18 cellular contexts compared by ENCODE assay signal in the genomic region with DNA sequence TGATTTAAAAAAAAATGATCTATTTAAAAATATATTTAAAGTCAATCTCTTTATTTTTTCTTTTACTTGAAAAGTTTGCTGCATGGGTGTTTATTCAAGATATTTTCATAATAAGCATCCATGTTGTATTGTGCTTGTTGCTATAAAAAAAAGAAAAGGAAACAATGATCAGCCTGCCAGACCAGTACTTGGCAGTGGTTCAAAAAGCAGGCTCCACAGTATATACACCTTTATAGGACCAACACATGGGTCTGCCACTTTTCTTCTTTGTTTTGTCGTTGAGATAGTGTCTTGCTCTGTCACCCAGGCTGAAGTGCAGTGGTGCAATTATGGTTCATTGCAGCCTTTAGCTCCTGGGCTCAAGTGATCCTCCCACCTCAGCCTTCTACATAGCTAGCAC.
"Had no signal": no experiment of that assay in that cellular context is flagged by ENCODE, and none has a peak within 500 bp of the region (broad histone marks: within the 10 kb centered on the region; RNA-seq: fewer than 3 reads in every experiment).

No MANE protein-coding gene starts in this region.

- ATAC-seq: activated naive CD4-positive, alpha-beta T cell treated with anti-CD3 and anti-CD28 coated beads, Interleukin-2, amount 50 U/mL, for 72 hours; activated T-cell treated with anti-CD3 and anti-CD28 coated beads, Interleukin-2, amount 50 U/mL, for 72 hours; left lung; natural killer cell treated with Interleukin-12 subunit alpha and Interleukin-12 subunit beta and Interleukin-15 and Interleukin-18, amount 100 ng/mL, for 72 hours; stimulated activated effector memory CD8-positive, alpha-beta T cell treated with anti-CD3 and anti-CD28 coated beads, Interleukin-12 subunit alpha, Interleukin-12 subunit beta, amount 100 ng/mL, for 72 hours had no signal

- FAIRE-seq: endometrium, kidney had no signal

- H3K9me3 ChIP-seq: esophagus muscularis mucosa, left lung had no signal

- H3K27ac ChIP-seq: esophagus muscularis mucosa, left lung had no signal

- DNase-seq: activated B cell treated with CpG ODN at 0.5 μM for 24 hours; activated CD4-positive, alpha-beta T cell treated with anti-CD3 and anti-CD28 coated beads, Interleukin-2, amount 10 ng/mL, durations not matched to agents 7 days and 5 days; activated CD8-positive, alpha-beta memory T cell treated with anti-CD3 and anti-CD28 coated beads, Interleukin-2, amount 50 U/mL, for 48 hours; activated gamma-delta T cell; activated T-cell treated with anti-CD3 and anti-CD28 coated beads, Interleukin-2, amount 50 U/mL, for 72 hours; glutamatergic neuron; hypothalamus; kidney; left lung; posterior cingulate gyrus; retina; stimulated activated CD4-positive, alpha-beta T cell treated with anti-CD3 and anti-CD28 coated beads, Interleukin-12 subunit alpha, Interleukin-12 subunit beta, amount 100 ng/mL, for 4 hours; stimulated activated CD4-positive, alpha-beta T cell treated with anti-CD3 and anti-CD28 coated beads, Interleukin-2, amount 100 ng/mL, for 24 hours had no signal

- H3K4me3 ChIP-seq: esophagus muscularis mucosa, left lung had no signal

- H3K4me1 ChIP-seq: left lung had no signal

- H3K27me3 ChIP-seq: esophagus muscularis mucosa, left lung had no signal

- H3K36me3 ChIP-seq: esophagus muscularis mucosa, left lung had no signal
